In genomic region chr13:32228330-32229041, GRCh38 we compare ENCODE assay signal across 12 cellular contexts.
DNase-seq lines count a peak whose midpoint lies in the region; ATAC-seq lines count a peak whose summit lies in the region.
"Had no signal": no experiment of that assay in that cellular context is flagged by ENCODE, and none has a peak within 500 bp of the region (broad histone marks: within the 10 kb centered on the region; RNA-seq: fewer than 3 reads in every experiment).

No MANE protein-coding gene starts in this region.

- no peak overlapping the region for H2AFZ ChIP-seq in mesenchymal stem cell (ENCODE audit: low read depth, low read length)

- H3K4me2 ChIP-seq in mesenchymal stem cell (ENCODE audit: low read length, poor library complexity, severe bottlenecking), result no peak overlapping the region

- no peak overlapping the region for H3K23ac ChIP-seq in mesenchymal stem cell (ENCODE audit: low read length in 2 of 2)

- no peaks in the 10 kb centered on the region for H3K79me1 ChIP-seq in mesenchymal stem cell (replicated peaks; ENCODE audit: low read length, poor library complexity, severe bottlenecking)

- no peak overlapping the region for H3K4me3 Mint-ChIP-seq in activated T-helper 17 cell treated with anti-CD3 and anti-CD28 coated beads, Interleukin-2, amount 50 U/mL, for 72 hours
- H3K4me3 Mint-ChIP-seq: activated B cell treated with CpG ODN at 0.5 μM for 24 hours; activated naive CD8-positive, alpha-beta T cell; immature natural killer cell had no signal

- H3K27ac Mint-ChIP-seq in activated T-helper 17 cell treated with anti-CD3 and anti-CD28 coated beads, Interleukin-2, amount 50 U/mL, for 72 hours, result no peak overlapping the region
- H3K27ac Mint-ChIP-seq: activated B cell treated with CpG ODN at 0.5 μM for 24 hours; activated naive CD8-positive, alpha-beta T cell; immature natural killer cell had no signal

- H3K4ac ChIP-seq in mesenchymal stem cell (ENCODE audit: low read depth in 1 of 2, low read length in 2 of 2), result no peak overlapping the region

- peak overlapping the region; percentile 14 for H4K8ac ChIP-seq in mesenchymal stem cell (ENCODE audit: low read length)

- H3K27me3 ChIP-seq in mesenchymal stem cell (ENCODE audit: control insufficient read depth in 1 of 2, insufficient read depth in 1 of 2, low read length in 2 of 2), result no peaks in the 10 kb centered on the region
- H3K27me3 ChIP-seq: upper lobe of left lung had no signal

- H3K4me1 ChIP-seq in mesenchymal stem cell (ENCODE audit: control insufficient read depth, insufficient read depth, low read depth, low read length), result peaks cover 4% of the 10 kb centered on the region

- H3K9me3 Mint-ChIP-seq in activated T-helper 17 cell treated with anti-CD3 and anti-CD28 coated beads, Interleukin-2, amount 50 U/mL, for 72 hours, result no peaks in the 10 kb centered on the region
- H3K9me3 Mint-ChIP-seq: activated B cell treated with CpG ODN at 0.5 μM for 24 hours, immature natural killer cell had no signal

- no peaks in the 10 kb centered on the region for H3K27me3 Mint-ChIP-seq in activated T-helper 17 cell treated with anti-CD3 and anti-CD28 coated beads, Interleukin-2, amount 50 U/mL, for 72 hours
- H3K27me3 Mint-ChIP-seq: activated B cell treated with CpG ODN at 0.5 μM for 24 hours; activated naive CD8-positive, alpha-beta T cell had no signal

- no peak overlapping the region for H3K18ac ChIP-seq in mesenchymal stem cell (ENCODE audit: low read depth in 1 of 2, low read length in 2 of 2)

- H4K91ac ChIP-seq in mesenchymal stem cell (ENCODE audit: low read length), result no peak overlapping the region

- 79% methylated on average over 5 of the region's 5 CpGs for WGBS in mesenchymal stem cell

- H3K36me3 ChIP-seq in mesenchymal stem cell (ENCODE audit: control insufficient read depth in 1 of 2, insufficient read depth in 2 of 2, low read depth in 1 of 2, low read length in 2 of 2), result peaks cover 2 to 37% of the 10 kb centered on the region in 2 experiments

- peaks cover 87% of the 10 kb centered on the region for H3K36me3 Mint-ChIP-seq in activated T-helper 17 cell treated with anti-CD3 and anti-CD28 coated beads, Interleukin-2, amount 50 U/mL, for 72 hours (ENCODE audit: low read depth)
- H3K36me3 Mint-ChIP-seq: activated naive CD8-positive, alpha-beta T cell had no signal

- no peaks in the 10 kb centered on the region for H3K4me1 Mint-ChIP-seq in activated T-helper 17 cell treated with anti-CD3 and anti-CD28 coated beads, Interleukin-2, amount 50 U/mL, for 72 hours
- H3K4me1 Mint-ChIP-seq: activated B cell treated with CpG ODN at 0.5 μM for 24 hours, immature natural killer cell had no signal

- peak overlapping the region in 1 of 2 experiments; percentile 75 for H2BK12ac ChIP-seq in mesenchymal stem cell (ENCODE audit: low read length in 2 of 2)

- H2BK15ac ChIP-seq in mesenchymal stem cell (ENCODE audit: low read depth, poor library complexity, severe bottlenecking), result no peak overlapping the region

- ATAC-seq in activated T-helper 17 cell treated with anti-CD3 and anti-CD28 coated beads, Interleukin-2, amount 50 U/mL, for 72 hours (replicated peaks), result peak; percentile 54
- ATAC-seq in GM19455 (IDR thresholded peaks at IDR 0.05; ENCODE audit: unreplicated experiment), result no peak
- no peak for ATAC-seq in HG02571 (IDR thresholded peaks at IDR 0.05; ENCODE audit: unreplicated experiment)
- no peak for ATAC-seq in HG02981 (IDR thresholded peaks at IDR 0.05; ENCODE audit: unreplicated experiment)

- H2AK5ac ChIP-seq in mesenchymal stem cell (ENCODE audit: low read length, severe bottlenecking), result no peak overlapping the region

- DNase-seq in NCI-H2227 (lab: John Stamatoyannopoulos, UW; ENCODE audit: unreplicated experiment) (peak; percentile 6), NCI-H2227 treated with DMSO at 0.1 percent for 48 hours (lab: John Stamatoyannopoulos, UW) (no peak), NCI-H1930 (lab: John Stamatoyannopoulos, UW) (peak; percentile 95 to 98), mesenchymal stem cell (peak; percentile 49)
- DNase-seq: activated B cell treated with CpG ODN at 0.5 μM for 24 hours, immature natural killer cell had no signal

- H2BK120ac ChIP-seq in mesenchymal stem cell (ENCODE audit: low read depth, low read length), result no peak overlapping the region

- H3K9me3 ChIP-seq in mesenchymal stem cell (ENCODE audit: control insufficient read depth, low read length), result no peaks in the 10 kb centered on the region
- H3K9me3 ChIP-seq: upper lobe of left lung had no signal

- no peak overlapping the region for H3K14ac ChIP-seq in mesenchymal stem cell (ENCODE audit: low read length in 2 of 2)

- H2BK5ac ChIP-seq in mesenchymal stem cell (ENCODE audit: low read depth, low read length, poor library complexity, severe bottlenecking), result no peak overlapping the region

- H3K27ac ChIP-seq in mesenchymal stem cell (ENCODE audit: low read length, poor library complexity, severe bottlenecking), result no peak overlapping the region
- H3K27ac ChIP-seq: upper lobe of left lung had no signal

- no peak overlapping the region for H3K4me3 ChIP-seq in mesenchymal stem cell (ENCODE audit: insufficient read depth in 1 of 2, low read depth in 1 of 2, low read length in 2 of 2)
- H3K4me3 ChIP-seq: upper lobe of left lung had no signal

- no peak overlapping the region for H3K9ac ChIP-seq in mesenchymal stem cell (ENCODE audit: low read length)
